Comparison of ENCODE assay signal across 32 cellular contexts in genomic region chr7:87982163-87982562, GRCh38.
"Had no signal": no experiment of that assay in that cellular context is flagged by ENCODE, and none has a peak within 500 bp of the region (broad histone marks: within the 10 kb centered on the region; RNA-seq: fewer than 3 reads in every experiment).

No MANE protein-coding gene starts in this region.

- H3K4me1 Mint-ChIP-seq: immature natural killer cell, mesothelial cell of epicardium had no signal

- H3K9me3 ChIP-seq: left lung, lower lobe of right lung, pancreas, prostate gland, stomach, testis, thyroid gland, transverse colon, upper lobe of right lung had no signal

- H3K4me3 Mint-ChIP-seq: immature natural killer cell; mesothelial cell of epicardium; naive thymus-derived CD4-positive, alpha-beta T cell; natural killer cell treated with Interleukin-12 subunit alpha and Interleukin-12 subunit beta and Interleukin-15 and Interleukin-18, amount 100 ng/mL, for 72 hours; neural crest cell; stimulated activated naive B cell treated with anti-CD40 and anti-IgM and Interleukin-4, amounts not matched to agents 10 μg/mL and 1 μg/mL and 100 μg/mL, for 72 hours had no signal

- DNase-seq: hypothalamus; immature natural killer cell; kidney; left colon; left lung; lower lobe of right lung; mammary epithelial cell; mesenchymal stem cell; naive thymus-derived CD4-positive, alpha-beta T cell; nucleus accumbens; pancreas; posterior cingulate gyrus; retina; right cardiac atrium; stimulated activated CD4-positive, alpha-beta T cell treated with anti-CD3 and anti-CD28 coated beads, Interleukin-12 subunit alpha, Interleukin-12 subunit beta, amount 100 ng/mL, for 4 hours; stimulated activated CD4-positive, alpha-beta T cell treated with anti-CD3 and anti-CD28 coated beads, Interleukin-15, amount 100 ng/mL, for 24 hours; stimulated activated CD4-positive, alpha-beta T cell treated with anti-CD3 and anti-CD28 coated beads, Interleukin-2, amount 100 ng/mL, for 24 hours; stimulated activated CD4-positive, alpha-beta T cell treated with anti-CD3 and anti-CD28 coated beads, Interleukin-4, amount 100 ng/mL, for 1 hour; stimulated activated naive B cell treated with anti-CD40 and anti-IgM and Interleukin-4, amounts not matched to agents 10 μg/mL and 1 μg/mL and 100 μg/mL, for 72 hours; stimulated activated naive CD8-positive, alpha-beta T cell treated with anti-CD3 and anti-CD28 coated beads, Interleukin-15, Interleukin-2, amounts not matched to agents 100 U/mL and 50 U/mL, for 24 hours; stomach; testis; thyroid gland; transverse colon; upper lobe of right lung had no signal

- H3K36me3 Mint-ChIP-seq: mesothelial cell of epicardium; natural killer cell treated with Interleukin-12 subunit alpha and Interleukin-12 subunit beta and Interleukin-15 and Interleukin-18, amount 100 ng/mL, for 72 hours; stimulated activated naive B cell treated with anti-CD40 and anti-IgM and Interleukin-4, amounts not matched to agents 10 μg/mL and 1 μg/mL and 100 μg/mL, for 72 hours had no signal

- ATAC-seq: left colon; left lung; lower lobe of right lung; naive thymus-derived CD4-positive, alpha-beta T cell; natural killer cell treated with Interleukin-12 subunit alpha and Interleukin-12 subunit beta and Interleukin-15 and Interleukin-18, amount 100 ng/mL, for 72 hours; pancreas; right cardiac atrium; sciatic nerve; stimulated activated naive B cell treated with anti-CD40 and anti-IgM and Interleukin-4, amounts not matched to agents 10 μg/mL and 1 μg/mL and 100 μg/mL, for 72 hours; stimulated activated naive CD8-positive, alpha-beta T cell treated with anti-CD3 and anti-CD28 coated beads, Interleukin-15, Interleukin-2, amounts not matched to agents 100 U/mL and 50 U/mL, for 24 hours; upper lobe of right lung had no signal

- H3K9me3 Mint-ChIP-seq: immature natural killer cell; mesothelial cell of epicardium; naive thymus-derived CD4-positive, alpha-beta T cell; natural killer cell treated with Interleukin-12 subunit alpha and Interleukin-12 subunit beta and Interleukin-15 and Interleukin-18, amount 100 ng/mL, for 72 hours; neural crest cell; stimulated activated naive B cell treated with anti-CD40 and anti-IgM and Interleukin-4, amounts not matched to agents 10 μg/mL and 1 μg/mL and 100 μg/mL, for 72 hours had no signal

- FAIRE-seq: islet of Langerhans, kidney, pancreas, urothelium cell line had no signal

- H3K27me3 Mint-ChIP-seq: naive thymus-derived CD4-positive, alpha-beta T cell; natural killer cell treated with Interleukin-12 subunit alpha and Interleukin-12 subunit beta and Interleukin-15 and Interleukin-18, amount 100 ng/mL, for 72 hours; stimulated activated naive B cell treated with anti-CD40 and anti-IgM and Interleukin-4, amounts not matched to agents 10 μg/mL and 1 μg/mL and 100 μg/mL, for 72 hours had no signal

- H3K27ac Mint-ChIP-seq: immature natural killer cell; mesothelial cell of epicardium; naive thymus-derived CD4-positive, alpha-beta T cell; natural killer cell treated with Interleukin-12 subunit alpha and Interleukin-12 subunit beta and Interleukin-15 and Interleukin-18, amount 100 ng/mL, for 72 hours; stimulated activated naive B cell treated with anti-CD40 and anti-IgM and Interleukin-4, amounts not matched to agents 10 μg/mL and 1 μg/mL and 100 μg/mL, for 72 hours had no signal
